Comparison of ENCODE assay signal across 9 cellular contexts in the genomic region with DNA sequence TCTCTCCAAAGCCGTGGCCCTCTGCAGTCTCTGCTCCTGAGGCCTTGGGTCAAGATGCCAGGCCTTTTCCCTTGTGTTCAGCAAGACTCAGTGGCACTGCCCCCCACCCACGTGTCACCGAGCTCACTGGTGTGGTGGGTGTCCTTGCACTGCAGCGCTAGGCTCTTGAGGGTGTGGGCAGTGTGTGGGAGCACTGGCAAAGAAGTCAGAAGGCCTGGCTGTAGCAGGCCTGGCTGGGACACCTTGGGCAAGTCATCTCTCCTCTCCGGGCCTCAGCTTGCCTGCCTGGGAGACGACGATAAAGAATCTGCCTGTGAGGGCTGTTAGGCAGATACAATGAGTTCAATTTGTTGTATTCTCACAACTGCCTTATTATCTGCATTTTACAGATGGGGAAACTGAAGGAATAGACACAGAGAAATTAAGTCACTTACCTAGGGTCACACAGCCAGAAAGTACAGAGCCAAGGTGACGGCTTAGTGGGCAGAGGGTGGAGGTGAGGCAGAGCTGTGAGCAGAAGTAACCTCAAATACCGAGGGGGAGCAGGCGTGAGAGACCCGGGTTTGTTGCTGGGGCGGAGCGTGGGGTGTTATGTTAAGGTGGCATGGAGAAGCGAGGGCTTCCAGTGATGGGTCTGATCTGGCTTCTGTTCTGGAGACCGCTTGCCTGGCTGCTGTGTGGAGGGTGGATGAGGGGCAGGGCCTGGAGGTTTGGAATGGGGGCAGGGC. TPM values are rescaled to one million over a fixed set of nuclear protein-coding genes. Genes with fewer than 3 reads are reported as not detected.
A peak's percentile ranks its signal among the peaks of the same experiment; 100 is the strongest.
DNase-seq lines count a peak whose midpoint lies in the region; TF ChIP-seq lines count a peak whose summit lies in the region.
"Had no signal": no experiment of that assay in that cellular context is flagged by ENCODE, and none has a peak within 500 bp of the region (broad histone marks: within the 10 kb centered on the region; RNA-seq: fewer than 3 reads in every experiment).

No MANE protein-coding gene starts in this region.

- H3K9me3 ChIP-seq in HEK293 (ENCODE audit: control insufficient read depth, insufficient read depth, low read depth, low read length) = no peaks in the 10 kb centered on the region
- no peaks in the 10 kb centered on the region for H3K9me3 ChIP-seq in smooth muscle cell (replicated peaks; ENCODE audit: low read depth)

- H3K4me1 ChIP-seq in HEK293 (ENCODE audit: control insufficient read depth, insufficient read depth, low read length) (0 out of 2 replicates have a peak, but pooled peaks cover 2% of the 10 kb centered on the region), smooth muscle cell (ENCODE audit: low read depth) (peaks cover 11% of the 10 kb centered on the region)

- H3K79me2 ChIP-seq in smooth muscle cell (ENCODE audit: low read depth) = peaks cover 14% of the 10 kb centered on the region

- H3K27me3 ChIP-seq in smooth muscle cell (ENCODE audit: low read depth) = no peaks in the 10 kb centered on the region

- DNase-seq in activated T-cell treated with anti-CD3 and anti-CD28 coated beads, Interleukin-2, amount 50 U/mL, for 1 hour = peak; percentile 45
- DNase-seq in fibroblast of pulmonary artery (ENCODE audit: low read depth) = no peak
- no peak for DNase-seq in smooth muscle cell (lab: John Stamatoyannopoulos, UW; ENCODE audit: unreplicated experiment)
- no peak for DNase-seq in H4 (ENCODE audit: low spot score)
- no peak for DNase-seq in COLO668 (lab: John Stamatoyannopoulos, UW; ENCODE audit: unreplicated experiment)
- DNase-seq in NCI-H2107 treated with DMSO at 0.1 percent for 48 hours (lab: John Stamatoyannopoulos, UW; ENCODE audit: unreplicated experiment) = no peak
- no peak for DNase-seq in EL

- no peaks in the 10 kb centered on the region for H3F3A ChIP-seq in smooth muscle cell (ENCODE audit: low read depth)

- H3K4me2 ChIP-seq in smooth muscle cell = peak overlapping the region; percentile 95

- CTCF ChIA-PET in HEK293 (lab: Yijun Ruan, JAX) = interaction anchor here (1.5 to 2.7 kb wide), 4 partner anchors 10 to 74 kb away, joined by 3 to 9 read pairs (median 7); no protein-coding TSS in a partner anchor

- WGBS in smooth muscle cell (ENCODE audit: low lambda C conversion rate) = 87% methylated on average over 15 of the region's 15 CpGs

- H4K20me1 ChIP-seq in smooth muscle cell (ENCODE audit: low read depth) = peaks cover 48% of the 10 kb centered on the region

- H3K9ac ChIP-seq in smooth muscle cell (ENCODE audit: low read depth) = no peak overlapping the region

- H3K4me3 ChIP-seq in HEK293 (ENCODE audit: low read depth, low read length) (peak overlapping the region; percentile 64; the same call in 1 of the 2 replicates), fibroblast of pulmonary artery (replicated peaks; ENCODE audit: low read depth, low read length) (peak overlapping the region; percentile 85), smooth muscle cell (peak overlapping the region; percentile 88)

- H3K27ac ChIP-seq in HEK293 (ENCODE audit: extremely low read depth, low read depth, low read length) (no peak overlapping the region), smooth muscle cell (ENCODE audit: low read depth) (no peak overlapping the region)

- POLR2A ChIA-PET in HEK293 (lab: Yijun Ruan, JAX) = interaction anchor here (0.9 kb wide), 1 partner anchor 12 kb away, joined by 3 read pairs; no protein-coding TSS in a partner anchor

- no peak for TF ChIP-seq CTCF in HEK293 (tag by site-specific recombination; IDR thresholded peaks at IDR 0.05)
- no peak for TF ChIP-seq CTCF in fibroblast of pulmonary artery (IDR thresholded peaks at IDR 0.05; ENCODE audit: low read length, missing control alignments)
- no peak for TF ChIP-seq CTCF in smooth muscle cell (IDR thresholded peaks at IDR 0.05; ENCODE audit: borderline replicate concordance, insufficient read depth, poor library complexity, severe bottlenecking)

- no peak overlapping the region for H2AFZ ChIP-seq in smooth muscle cell (ENCODE audit: low read depth)

- H3K36me3 ChIP-seq in HEK293 (ENCODE audit: control insufficient read depth in 2 of 2, insufficient read depth in 1 of 2, low read length in 2 of 2) = peaks cover 4 to 8% of the 10 kb centered on the region in 2 experiments; a peak in 2 of 3 replicates
- no peaks in the 10 kb centered on the region for H3K36me3 ChIP-seq in smooth muscle cell (ENCODE audit: low read depth)

TF ChIP-seq in HEK293, 187 proteins besides CTCF, POLR2A, EP300 and RAD21 (continues in another document):
- TF ChIP-seq ZNF366 (tag by site-specific recombination; conservative IDR thresholded peaks at IDR 0.05) = no peak
- no peak for TF ChIP-seq ZNF311 (tag by site-specific recombination; IDR thresholded peaks at IDR 0.05; ENCODE audit: borderline replicate concordance)
- no peak for TF ChIP-seq ZBTB17 (tag by site-specific recombination; IDR thresholded peaks at IDR 0.05)
- no peak for TF ChIP-seq ZNF785 (tag by site-specific recombination; IDR thresholded peaks at IDR 0.05)
- TF ChIP-seq ZNF223 (tag by site-specific recombination; IDR thresholded peaks at IDR 0.05) = no peak
- no peak for TF ChIP-seq ZNF596 (tag by site-specific recombination; IDR thresholded peaks at IDR 0.05)
- TF ChIP-seq, protein P1, sequence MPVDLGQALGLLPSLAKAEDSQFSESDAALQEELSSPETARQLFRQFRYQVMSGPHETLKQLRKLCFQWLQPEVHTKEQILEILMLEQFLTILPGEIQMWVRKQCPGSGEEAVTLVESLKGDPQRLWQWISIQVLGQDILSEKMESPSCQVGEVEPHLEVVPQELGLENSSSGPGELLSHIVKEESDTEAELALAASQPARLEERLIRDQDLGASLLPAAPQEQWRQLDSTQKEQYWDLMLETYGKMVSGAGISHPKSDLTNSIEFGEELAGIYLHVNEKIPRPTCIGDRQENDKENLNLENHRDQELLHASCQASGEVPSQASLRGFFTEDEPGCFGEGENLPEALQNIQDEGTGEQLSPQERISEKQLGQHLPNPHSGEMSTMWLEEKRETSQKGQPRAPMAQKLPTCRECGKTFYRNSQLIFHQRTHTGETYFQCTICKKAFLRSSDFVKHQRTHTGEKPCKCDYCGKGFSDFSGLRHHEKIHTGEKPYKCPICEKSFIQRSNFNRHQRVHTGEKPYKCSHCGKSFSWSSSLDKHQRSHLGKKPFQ (tag by site-specific recombination; IDR thresholded peaks at IDR 0.05) = no peak
- no peak for TF ChIP-seq ZNF350 (tag by site-specific recombination; IDR thresholded peaks at IDR 0.05)
- TF ChIP-seq OSR2 (tag by site-specific recombination; IDR thresholded peaks at IDR 0.05) = 0 out of 2 replicates have a peak, but pooled peaks have one; percentile 13
- TF ChIP-seq OVOL3 (tag by site-specific recombination; IDR thresholded peaks at IDR 0.05) = no peak
- TF ChIP-seq BCL6B (tag by site-specific recombination; IDR thresholded peaks at IDR 0.05) = no peak
- peak; percentile 98 for TF ChIP-seq ZFHX2 (tag by site-specific recombination; conservative IDR thresholded peaks at IDR 0.05)
- no peak for TF ChIP-seq ZNF777 (tag by site-specific recombination; IDR thresholded peaks at IDR 0.05; ENCODE audit: borderline replicate concordance)
- no peak for TF ChIP-seq ZNF202 (tag by site-specific recombination; IDR thresholded peaks at IDR 0.05; ENCODE audit: borderline replicate concordance)
- peak; percentile 65 for TF ChIP-seq ZNF600 (tag by site-specific recombination; IDR thresholded peaks at IDR 0.05)
- no peak for TF ChIP-seq KLF7 (tag by site-specific recombination; IDR thresholded peaks at IDR 0.05; ENCODE audit: borderline replicate concordance)
- TF ChIP-seq ZNF449 (tag by site-specific recombination; IDR thresholded peaks at IDR 0.05) = no peak
- no peak for TF ChIP-seq ZNF571 (tag by site-specific recombination; IDR thresholded peaks at IDR 0.05)
- peak; percentile 95 for TF ChIP-seq EGR2 (tag by site-specific recombination; IDR thresholded peaks at IDR 0.05; ENCODE audit: low read depth)

RNA-seq across cellular contexts. Expression of gene TSPAN17, which starts 1.3 kb away (rescaled TPM):
- total RNA-seq in smooth muscle cell = 31.0 and 35.9 TPM in 2 replicates
- 29.7 and 34.4 TPM in 2 replicates for polyA plus RNA-seq in smooth muscle cell
- total RNA-seq in H4 (2014; rRNA removed; shearing (Covaris generic)) = 48.0 and 49.6 TPM in 2 replicates

RNA-seq across cellular contexts. Expression of gene EIF4E1B, which starts 18.2 kb away (rescaled TPM):
- not detected in 2 replicates for total RNA-seq in smooth muscle cell
- not detected in 2 replicates for polyA plus RNA-seq in smooth muscle cell
- not detected in 2 replicates for total RNA-seq in H4 (2014; rRNA removed; shearing (Covaris generic))
- total RNA-seq: SK-MEL-5 had no signal

RNA-seq across cellular contexts. Expression of gene SNCB, which starts 18.3 kb away (rescaled TPM):
- 0.45 TPM in 1 of 2 replicates, not detected in the other for total RNA-seq in smooth muscle cell
- polyA plus RNA-seq in smooth muscle cell = 0.55 and 0.71 TPM in 2 replicates
- total RNA-seq in H4 (2014; rRNA removed; shearing (Covaris generic)) = 0.48 TPM in 1 of 2 replicates, not detected in the other

RNA-seq across cellular contexts. Expression of gene GPRIN1, which starts 38.7 kb away (rescaled TPM):
- total RNA-seq in smooth muscle cell = 0.63 and 3.6 TPM in 2 replicates
- 2.1 and 5.0 TPM in 2 replicates for polyA plus RNA-seq in smooth muscle cell
- 11.7 and 14.0 TPM in 2 replicates for total RNA-seq in H4 (2014; rRNA removed; shearing (Covaris generic))
